Comparison of ENCODE assay signal across 24 cellular contexts in genomic region chr1:22057861-22058260, GRCh38. TPM values are rescaled to one million over a fixed set of nuclear protein-coding genes. Genes with fewer than 3 reads are reported as not detected.
DNase-seq lines count a peak whose midpoint lies in the region; ATAC-seq and TF ChIP-seq lines count a peak whose summit lies in the region.
"Had no signal": no experiment of that assay in that cellular context is flagged by ENCODE, and none has a peak within 500 bp of the region (broad histone marks: within the 10 kb centered on the region; RNA-seq: fewer than 3 reads in every experiment).

No MANE protein-coding gene starts in this region.

- H3K27me3 Mint-ChIP-seq in activated T-cell treated with anti-CD3 and anti-CD28 coated beads, Interleukin-2, amount 50 U/mL, for 24 hours = no peaks in the 10 kb centered on the region
- H3K27me3 Mint-ChIP-seq in effector memory CD8-positive, alpha-beta T cell = no peaks in the 10 kb centered on the region
- H3K27me3 Mint-ChIP-seq: stimulated activated naive CD8-positive, alpha-beta T cell treated with anti-CD3 and anti-CD28 coated beads, Interleukin-15, amount 100 ng/mL, for 72 hours had no signal

- H4K20me1 ChIP-seq in smooth muscle cell (ENCODE audit: low read depth) = peaks cover 92% of the 10 kb centered on the region

- peaks cover 77% of the 10 kb centered on the region for H3K4me1 Mint-ChIP-seq in activated T-cell treated with anti-CD3 and anti-CD28 coated beads, Interleukin-2, amount 50 U/mL, for 24 hours (ENCODE audit: low read depth)
- H3K4me1 Mint-ChIP-seq in effector memory CD8-positive, alpha-beta T cell (ENCODE audit: low read depth in 2 of 2) = peaks cover 46 to 77% of the 10 kb centered on the region in 2 donors

- H3K27me3 ChIP-seq in psoas muscle (ENCODE audit: insufficient read depth in 3 of 3, low read length in 2 of 3) (no peaks in the 10 kb centered on the region), smooth muscle cell (ENCODE audit: low read depth) (no peaks in the 10 kb centered on the region)
- H3K27me3 ChIP-seq: breast epithelium, dorsolateral prefrontal cortex, pancreas, upper lobe of right lung had no signal

- H3K9me3 ChIP-seq in psoas muscle (no peaks in the 10 kb centered on the region), smooth muscle cell (replicated peaks; ENCODE audit: low read depth) (no peaks in the 10 kb centered on the region)
- H3K9me3 ChIP-seq: breast epithelium, HAP-1, pancreas, upper lobe of right lung had no signal

- peak overlapping the region; percentile 84 for H3K27ac Mint-ChIP-seq in activated T-cell treated with anti-CD3 and anti-CD28 coated beads, Interleukin-2, amount 50 U/mL, for 24 hours
- peak overlapping the region; percentile 74 to 98 for H3K27ac Mint-ChIP-seq in effector memory CD8-positive, alpha-beta T cell

- H3K4me1 ChIP-seq in psoas muscle (peaks cover 75% of the 10 kb centered on the region), smooth muscle cell (ENCODE audit: low read depth) (peaks cover 3% of the 10 kb centered on the region)

- H3K9me3 Mint-ChIP-seq in activated T-cell treated with anti-CD3 and anti-CD28 coated beads, Interleukin-2, amount 50 U/mL, for 24 hours = no peaks in the 10 kb centered on the region
- H3K9me3 Mint-ChIP-seq in effector memory CD8-positive, alpha-beta T cell = no peaks in the 10 kb centered on the region
- H3K9me3 Mint-ChIP-seq: stimulated activated naive CD8-positive, alpha-beta T cell treated with anti-CD3 and anti-CD28 coated beads, Interleukin-15, amount 100 ng/mL, for 72 hours had no signal

- TF ChIP-seq POLR2A in NB4 (IDR thresholded peaks at IDR 0.05; ENCODE audit: extremely low read depth, insufficient read length) = no peak

- no peak for ATAC-seq in effector memory CD8-positive, alpha-beta T cell (replicated peaks)
- ATAC-seq in psoas muscle (no peak), GM19023 (IDR thresholded peaks at IDR 0.05; ENCODE audit: unreplicated experiment) (no peak)
- ATAC-seq: pancreas; sciatic nerve; stimulated activated naive CD8-positive, alpha-beta T cell treated with anti-CD3 and anti-CD28 coated beads, Interleukin-15, amount 100 ng/mL, for 72 hours; upper lobe of right lung had no signal

- no peak overlapping the region for H3K9ac ChIP-seq in smooth muscle cell (ENCODE audit: low read depth)

- peaks cover 6% of the 10 kb centered on the region for H3F3A ChIP-seq in smooth muscle cell (ENCODE audit: low read depth)

- no peak overlapping the region for H2AFZ ChIP-seq in smooth muscle cell (ENCODE audit: low read depth)

- intact Hi-C loops in psoas muscle (cut with DNase I) = no loop called here

- peak overlapping the region; percentile 51 for H3K27ac ChIP-seq in psoas muscle
- no peak overlapping the region for H3K27ac ChIP-seq in smooth muscle cell (ENCODE audit: low read depth)
- H3K27ac ChIP-seq: dorsolateral prefrontal cortex, pancreas, upper lobe of right lung, VCaP had no signal

- DNase-seq in activated T-cell treated with anti-CD3 and anti-CD28 coated beads, Interleukin-2, amount 50 U/mL, for 24 hours = no peak
- DNase-seq in activated T-cell treated with anti-CD3 and anti-CD28 coated beads, Interleukin-2, amount 50 U/mL, for 48 hours = no peak
- no peak for DNase-seq in NB4 (ENCODE audit: low read depth)
- no peak for DNase-seq in effector memory CD8-positive, alpha-beta T cell
- no peak for DNase-seq in psoas muscle
- DNase-seq in smooth muscle cell (lab: John Stamatoyannopoulos, UW; ENCODE audit: unreplicated experiment) = no peak
- no peak for DNase-seq in DMS153 treated with DMSO at 0.1 percent for 48 hours (lab: John Stamatoyannopoulos, UW; ENCODE audit: unreplicated experiment)
- DNase-seq: COR-L47; dorsolateral prefrontal cortex; NCI-H1930; NCI-H510A treated with DMSO at 0.1 percent for 48 hours; OCI-M1; SHP77 treated with DMSO at 0.1 percent for 48 hours; stimulated activated naive CD8-positive, alpha-beta T cell treated with anti-CD3 and anti-CD28 coated beads, Interleukin-15, amount 100 ng/mL, for 72 hours; upper lobe of right lung had no signal

- TF ChIP-seq CTCF in NB4 (IDR thresholded peaks at IDR 0.05; ENCODE audit: low read depth, low read length) = peak; percentile 2
- no peak for TF ChIP-seq CTCF in psoas muscle (IDR thresholded peaks at IDR 0.05)
- TF ChIP-seq CTCF in smooth muscle cell (IDR thresholded peaks at IDR 0.05; ENCODE audit: borderline replicate concordance, insufficient read depth, poor library complexity, severe bottlenecking) = no peak

- no peak overlapping the region for H3K4me2 ChIP-seq in smooth muscle cell

- H3K4me3 Mint-ChIP-seq in activated T-cell treated with anti-CD3 and anti-CD28 coated beads, Interleukin-2, amount 50 U/mL, for 24 hours = no peak overlapping the region
- H3K4me3 Mint-ChIP-seq in effector memory CD8-positive, alpha-beta T cell = peak overlapping the region; percentile 69 to 81

- H3K36me3 Mint-ChIP-seq in activated T-cell treated with anti-CD3 and anti-CD28 coated beads, Interleukin-2, amount 50 U/mL, for 24 hours (ENCODE audit: low read depth) = peaks cover 79% of the 10 kb centered on the region
- peaks cover 77% of the 10 kb centered on the region for H3K36me3 Mint-ChIP-seq in effector memory CD8-positive, alpha-beta T cell (ENCODE audit: insufficient read depth)

- 84 to 90% (median 86%) methylated on average over 10 of the region's 10 CpGs for WGBS in psoas muscle, 3 donors
- 92% methylated on average over 10 of the region's 10 CpGs for WGBS in smooth muscle cell (ENCODE audit: low lambda C conversion rate)

- H3K4me3 ChIP-seq in NB4 (ENCODE audit: low read depth, low read length) = no peak overlapping the region
- H3K4me3 ChIP-seq in psoas muscle = peak overlapping the region; percentile 6
- H3K4me3 ChIP-seq in smooth muscle cell = no peak overlapping the region
- H3K4me3 ChIP-seq: breast epithelium, dorsolateral prefrontal cortex, HAP-1, pancreas, upper lobe of right lung had no signal

- H3K79me2 ChIP-seq in smooth muscle cell (ENCODE audit: low read depth) = peaks cover 95% of the 10 kb centered on the region

- H3K36me3 ChIP-seq in psoas muscle (ENCODE audit: insufficient read depth in 1 of 2, low read depth in 1 of 2) (peaks cover 0 to 6% of the 10 kb centered on the region in 2 donors), smooth muscle cell (ENCODE audit: low read depth) (no peaks in the 10 kb centered on the region)
- H3K36me3 ChIP-seq: breast epithelium, pancreas had no signal

RNA-seq across cellular contexts. Expression of gene CDC42, which starts 5.4 kb away (rescaled TPM):
- 100 to 1,000 TPM in 3 of 4 donors, 10 to 100 TPM in 1; 98.7 to 135 (median 122) TPM for total RNA-seq in psoas muscle
- 100 to 1,000 TPM in 2 of 3 donors, 10 to 100 TPM in 1; 71.6 to 126 (median 115) TPM for polyA plus RNA-seq in psoas muscle
- total RNA-seq in smooth muscle cell = 407 and 453 TPM in 2 replicates
- 70.2 and 74.0 TPM in 2 replicates for polyA plus RNA-seq in smooth muscle cell

RNA-seq across cellular contexts. Expression of gene CELA3A, which starts 56.4 kb away (rescaled TPM):
- total RNA-seq in psoas muscle (1 to 10 TPM in 1 of 4 donors, under 1 TPM in 1, not detected in 2; 0.65 to 4.0 TPM), smooth muscle cell (not detected in 2 replicates)
- polyA plus RNA-seq in psoas muscle (1 to 10 TPM in 1 of 3 donors, under 1 TPM in 1, not detected in 1; 0.62 to 2.2 TPM), smooth muscle cell (not detected in 2 replicates)
- total RNA-seq: breast epithelium; dorsolateral prefrontal cortex; lower leg skin; T-helper 1 cell treated with Interleukin-12 subunit alpha and Interleukin-12 subunit beta and Interleukin-4 antibody, amounts not matched to agents 30 ng/mL and 1 ng/mL, for 36 hours; upper lobe of right lung had no signal
- polyA plus RNA-seq: AG04450 had no signal
